22 cellular contexts compared by ENCODE assay signal in genomic region chr17:57467801-57468200, GRCh38.
"Had no signal": no experiment of that assay in that cellular context is flagged by ENCODE, and none has a peak within 500 bp of the region (broad histone marks: within the 10 kb centered on the region; RNA-seq: fewer than 3 reads in every experiment).

No MANE protein-coding gene starts in this region.

- H3K27me3 Mint-ChIP-seq: activated B cell treated with CpG ODN at 0.5 μM for 24 hours; activated CD4-positive, alpha-beta memory T cell treated with anti-CD3 and anti-CD28 coated beads for 36 hours; activated CD4-positive, alpha-beta T cell treated with anti-CD3 and anti-CD28 coated beads for 36 hours; central memory CD8-positive, alpha-beta T cell; stimulated activated naive CD8-positive, alpha-beta T cell treated with anti-CD3 and anti-CD28 coated beads, Interleukin-15, Interleukin-2, amounts not matched to agents 100 ng/mL and 50 ng/mL, for 24 hours had no signal

- H3K4me3 Mint-ChIP-seq: activated CD4-positive, alpha-beta memory T cell treated with anti-CD3 and anti-CD28 coated beads for 36 hours; activated CD4-positive, alpha-beta T cell treated with anti-CD3 and anti-CD28 coated beads for 36 hours; central memory CD8-positive, alpha-beta T cell; immature natural killer cell; stimulated activated naive CD8-positive, alpha-beta T cell treated with anti-CD3 and anti-CD28 coated beads, Interleukin-15, Interleukin-2, amounts not matched to agents 100 ng/mL and 50 ng/mL, for 24 hours had no signal

- H3K9me3 ChIP-seq: ascending aorta, left lung, thyroid gland, upper lobe of right lung had no signal

- H3K4me3 ChIP-seq: ascending aorta, hepatocyte, left lung, thyroid gland, upper lobe of right lung had no signal

- H3K4me1 ChIP-seq: left lung had no signal

- FAIRE-seq: colon had no signal

- H2AFZ ChIP-seq: hepatocyte had no signal

- ATAC-seq: activated CD4-positive, alpha-beta T cell treated with anti-CD3 and anti-CD28 coated beads for 36 hours; activated naive CD4-positive, alpha-beta T cell treated with anti-CD3 and anti-CD28 coated beads, Interleukin-2, amount 50 U/mL, for 72 hours; foreskin keratinocyte; left lung; upper lobe of right lung had no signal

- H3K27ac Mint-ChIP-seq: activated CD4-positive, alpha-beta memory T cell treated with anti-CD3 and anti-CD28 coated beads for 36 hours; immature natural killer cell had no signal

- H3K9me3 Mint-ChIP-seq: activated B cell treated with CpG ODN at 0.5 μM for 24 hours; activated CD4-positive, alpha-beta memory T cell treated with anti-CD3 and anti-CD28 coated beads for 36 hours; activated naive CD4-positive, alpha-beta T cell treated with anti-CD3 and anti-CD28 coated beads, Interleukin-2, amount 50 U/mL, for 72 hours; central memory CD8-positive, alpha-beta T cell; immature natural killer cell; nephron; stimulated activated naive CD8-positive, alpha-beta T cell treated with anti-CD3 and anti-CD28 coated beads, Interleukin-15, Interleukin-2, amounts not matched to agents 100 ng/mL and 50 ng/mL, for 24 hours had no signal

- H3K27me3 ChIP-seq: ascending aorta, foreskin keratinocyte, hepatocyte, left lung, thyroid gland, upper lobe of right lung had no signal

- H3K36me3 ChIP-seq: ascending aorta, left lung, thyroid gland, upper lobe of right lung had no signal

- DNase-seq: activated B cell treated with CpG ODN at 0.5 μM for 24 hours; activated CD4-positive, alpha-beta memory T cell treated with anti-CD3 and anti-CD28 coated beads for 36 hours; activated CD4-positive, alpha-beta T cell treated with anti-CD3 and anti-CD28 coated beads for 36 hours; activated gamma-delta T cell; effector memory CD4-positive, alpha-beta T cell; foreskin keratinocyte; immature natural killer cell; left lung; mammary epithelial cell; occipital lobe; stimulated activated CD4-positive, alpha-beta T cell treated with anti-CD3 and anti-CD28 coated beads, Interleukin-4, amount 100 ng/mL, for 1 hour; substantia nigra; T-helper 9 cell; thyroid gland; upper lobe of right lung had no signal

- H3K4me2 ChIP-seq: hepatocyte had no signal

- H3K27ac ChIP-seq: ascending aorta, foreskin keratinocyte, left lung, upper lobe of right lung had no signal
